ENCODE assay signal across 20 cellular contexts in the genomic region with DNA sequence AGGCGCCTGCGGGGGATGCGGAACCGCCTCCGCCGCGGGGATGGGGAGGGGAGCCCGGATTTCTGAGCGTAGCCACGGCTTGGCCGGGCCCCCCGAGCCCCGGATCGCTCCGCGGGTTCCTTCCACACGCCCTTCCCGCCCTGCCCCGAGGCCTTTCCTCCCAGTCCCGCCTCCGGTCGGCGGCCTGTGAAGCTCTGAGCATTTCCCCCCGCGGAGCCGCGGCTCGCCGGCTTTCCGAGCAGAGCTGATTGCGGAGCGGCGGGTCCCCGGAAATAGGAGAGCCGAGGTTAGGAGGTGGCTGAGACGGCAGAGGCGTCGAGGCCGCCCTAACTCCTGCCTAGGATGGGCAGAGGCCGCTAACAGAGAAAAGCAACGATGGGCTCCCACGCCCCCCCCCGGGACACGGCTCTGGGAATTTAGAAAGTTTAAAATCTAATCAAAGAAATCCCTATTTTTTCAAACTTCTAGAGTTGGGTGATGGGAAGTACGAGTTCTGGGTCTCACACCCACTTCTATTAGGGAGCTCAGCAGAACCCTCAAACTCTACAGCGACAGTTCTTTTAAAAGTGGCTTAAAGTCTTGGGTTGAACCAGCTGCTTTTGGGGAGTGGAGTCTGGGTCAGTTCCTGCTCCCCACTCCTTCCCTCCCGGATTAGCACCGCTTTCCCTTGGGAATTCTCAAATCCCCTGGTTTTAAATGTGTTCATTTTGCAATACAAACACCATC. TPM values are rescaled to one million over a fixed set of nuclear protein-coding genes. Genes with fewer than 3 reads are reported as not detected.
DNase-seq lines count a peak whose midpoint lies in the region; ATAC-seq and TF ChIP-seq lines count a peak whose summit lies in the region.
"Had no signal": no experiment of that assay in that cellular context is flagged by ENCODE, and none has a peak within 500 bp of the region (broad histone marks: within the 10 kb centered on the region; RNA-seq: fewer than 3 reads in every experiment).

No MANE protein-coding gene starts in this region.

- TF ChIP-seq CTCF in activated CD8-positive, alpha-beta T cell treated with anti-CD3 and anti-CD28 coated beads for 36 hours (IDR thresholded peaks at IDR 0.05), result no peak

- peaks cover 72% of the 10 kb centered on the region for H3K27me3 Mint-ChIP-seq in T-helper 2 cell treated with Interferon-gamma antibody and Interleukin-4, amounts not matched to agents 5 μg/mL and 100 μg/mL, for 36 hours (ENCODE audit: low read depth)
- H3K27me3 Mint-ChIP-seq in activated CD8-positive, alpha-beta T cell treated with anti-CD3 and anti-CD28 coated beads for 36 hours, result peaks cover 56% of the 10 kb centered on the region

- peak overlapping the region; percentile 36 for H3K27ac Mint-ChIP-seq in T-helper 2 cell treated with Interferon-gamma antibody and Interleukin-4, amounts not matched to agents 5 μg/mL and 100 μg/mL, for 36 hours
- H3K27ac Mint-ChIP-seq in activated CD8-positive, alpha-beta T cell treated with anti-CD3 and anti-CD28 coated beads for 36 hours, result no peak overlapping the region
- no peak overlapping the region for H3K27ac Mint-ChIP-seq in stimulated activated effector memory CD8-positive, alpha-beta T cell treated with anti-CD3 and anti-CD28 coated beads, Interleukin-12 subunit alpha, Interleukin-12 subunit beta, amount 100 ng/mL, for 72 hours

- no peak for ATAC-seq in activated CD8-positive, alpha-beta T cell treated with anti-CD3 and anti-CD28 coated beads for 36 hours
- ATAC-seq in stimulated activated effector memory CD8-positive, alpha-beta T cell treated with anti-CD3 and anti-CD28 coated beads, Interleukin-12 subunit alpha, Interleukin-12 subunit beta, amount 100 ng/mL, for 72 hours, result no peak
- ATAC-seq: upper lobe of right lung had no signal

- peaks cover 0 to 75% (median 39%) of the 10 kb centered on the region in 11 experiments; a peak in 18 of 22 replicates for H4K20me1 ChIP-seq in BLaER1 treated with 17β-estradiol and CSF1 and Interleukin-3, amounts not matched to agents 10 nM and 100 nM

- 1 to 2% methylated on average over 18 to 27 of the region's 48 CpGs for WGBS in mesodermal cell (ENCODE audit: insufficient coverage in 2 of 2), 2 experiments

- CTCF ChIA-PET in activated CD8-positive, alpha-beta T cell treated with anti-CD3 and anti-CD28 coated beads for 36 hours (lab: Charles Lee), result no interaction called here

- intact Hi-C loops in activated CD8-positive, alpha-beta T cell treated with anti-CD3 and anti-CD28 coated beads for 36 hours (cut with micrococcal nuclease), result loop anchor here (10.0 kb wide), 1 partner anchor 1718 kb away; a partner anchor contains a TSS

- peaks cover 15 to 37% (median 27%) of the 10 kb centered on the region in 11 experiments for H3K9me3 ChIP-seq in BLaER1 treated with 17β-estradiol and CSF1 and Interleukin-3, amounts not matched to agents 10 nM and 100 nM (replicated peaks in 1 of 11)
- H3K9me3 ChIP-seq in mesodermal cell (ENCODE audit: control insufficient read depth, low read length), result no peaks in the 10 kb centered on the region
- H3K9me3 ChIP-seq: upper lobe of right lung had no signal

- POLR2A ChIA-PET in activated CD8-positive, alpha-beta T cell treated with anti-CD3 and anti-CD28 coated beads for 36 hours (lab: Charles Lee), result no interaction called here

- peak overlapping the region in 3 of 10 experiments; percentile 17 to 33 (median 31); a peak in 5 of 20 replicates for H3K4me3 ChIP-seq in BLaER1 treated with 17β-estradiol and CSF1 and Interleukin-3, amounts not matched to agents 10 nM and 100 nM
- H3K4me3 ChIP-seq in mesodermal cell (ENCODE audit: extremely low read depth, insufficient read depth, low read length, poor library complexity, severe bottlenecking), result peak overlapping the region; percentile 5
- H3K4me3 ChIP-seq: upper lobe of right lung had no signal

- no peak for DNase-seq in T-helper 2 cell treated with Interferon-gamma antibody and Interleukin-4, amounts not matched to agents 5 μg/mL and 100 μg/mL, for 36 hours (ENCODE audit: low spot score)
- DNase-seq in T-helper 2 cell (no peak), NCI-H2081 treated with DMSO at 0.1 percent for 48 hours (lab: John Stamatoyannopoulos, UW) (no peak)
- peak; percentile 23 for DNase-seq in activated CD8-positive, alpha-beta T cell treated with anti-CD3 and anti-CD28 coated beads for 36 hours
- no peak for DNase-seq in stimulated activated effector memory CD8-positive, alpha-beta T cell treated with anti-CD3 and anti-CD28 coated beads, Interleukin-12 subunit alpha, Interleukin-12 subunit beta, amount 100 ng/mL, for 72 hours (ENCODE audit: low spot score in 2 of 2)
- no peak for DNase-seq in NK-92 treated with Interleukin-12 subunit alpha and Interleukin-12 subunit beta, amount 100 ng/mL, for 24 hours (lab: John Stamatoyannopoulos, UW)
- DNase-seq: aorta, head of caudate nucleus, Karpas-422, NCI-H2029 treated with DMSO at 0.1 percent for 48 hours, NCI-H524 treated with DMSO at 0.1 percent for 48 hours, OCI-M1, upper lobe of right lung had no signal

- no peak overlapping the region for H3K27ac ChIP-seq in BLaER1 treated with 17β-estradiol and CSF1 and Interleukin-3, amounts not matched to agents 10 nM and 100 nM
- no peak overlapping the region for H3K27ac ChIP-seq in mesodermal cell (ENCODE audit: low read depth, low read length, severe bottlenecking)
- H3K27ac ChIP-seq: parathyroid adenoma, upper lobe of right lung had no signal

- H3K9ac ChIP-seq in BLaER1 treated with 17β-estradiol and CSF1 and Interleukin-3, amounts not matched to agents 10 nM and 100 nM, result no peak overlapping the region
- H3K9ac ChIP-seq: parathyroid adenoma had no signal

- peaks cover 4% of the 10 kb centered on the region for H3K4me1 Mint-ChIP-seq in T-helper 2 cell treated with Interferon-gamma antibody and Interleukin-4, amounts not matched to agents 5 μg/mL and 100 μg/mL, for 36 hours (ENCODE audit: low read depth)
- H3K4me1 Mint-ChIP-seq in activated CD8-positive, alpha-beta T cell treated with anti-CD3 and anti-CD28 coated beads for 36 hours (ENCODE audit: low read depth), result peaks cover 6% of the 10 kb centered on the region
- peaks cover 11% of the 10 kb centered on the region for H3K4me1 Mint-ChIP-seq in stimulated activated effector memory CD8-positive, alpha-beta T cell treated with anti-CD3 and anti-CD28 coated beads, Interleukin-12 subunit alpha, Interleukin-12 subunit beta, amount 100 ng/mL, for 72 hours

- H3K9me3 Mint-ChIP-seq in T-helper 2 cell treated with Interferon-gamma antibody and Interleukin-4, amounts not matched to agents 5 μg/mL and 100 μg/mL, for 36 hours, result no peaks in the 10 kb centered on the region
- H3K9me3 Mint-ChIP-seq in activated CD8-positive, alpha-beta T cell treated with anti-CD3 and anti-CD28 coated beads for 36 hours, result no peaks in the 10 kb centered on the region
- no peaks in the 10 kb centered on the region for H3K9me3 Mint-ChIP-seq in stimulated activated effector memory CD8-positive, alpha-beta T cell treated with anti-CD3 and anti-CD28 coated beads, Interleukin-12 subunit alpha, Interleukin-12 subunit beta, amount 100 ng/mL, for 72 hours

- H3K4me2 ChIP-seq in BLaER1 treated with 17β-estradiol and CSF1 and Interleukin-3, amounts not matched to agents 10 nM and 100 nM, result peak overlapping the region in 9 of 11 experiments; percentile 7 to 78 (median 51); a peak in 11 of 22 replicates

- peaks cover 98 to 100% (median 99%) of the 10 kb centered on the region in 11 experiments for H3K27me3 ChIP-seq in BLaER1 treated with 17β-estradiol and CSF1 and Interleukin-3, amounts not matched to agents 10 nM and 100 nM

- H3K4me3 Mint-ChIP-seq in T-helper 2 cell treated with Interferon-gamma antibody and Interleukin-4, amounts not matched to agents 5 μg/mL and 100 μg/mL, for 36 hours, result no peak overlapping the region
- no peak overlapping the region for H3K4me3 Mint-ChIP-seq in activated CD8-positive, alpha-beta T cell treated with anti-CD3 and anti-CD28 coated beads for 36 hours
- no peak overlapping the region for H3K4me3 Mint-ChIP-seq in stimulated activated effector memory CD8-positive, alpha-beta T cell treated with anti-CD3 and anti-CD28 coated beads, Interleukin-12 subunit alpha, Interleukin-12 subunit beta, amount 100 ng/mL, for 72 hours

- H3K36me3 Mint-ChIP-seq in T-helper 2 cell treated with Interferon-gamma antibody and Interleukin-4, amounts not matched to agents 5 μg/mL and 100 μg/mL, for 36 hours (ENCODE audit: low read depth), result peaks cover 2% of the 10 kb centered on the region
- no peaks in the 10 kb centered on the region for H3K36me3 Mint-ChIP-seq in activated CD8-positive, alpha-beta T cell treated with anti-CD3 and anti-CD28 coated beads for 36 hours (ENCODE audit: low read depth)
- H3K36me3 Mint-ChIP-seq in stimulated activated effector memory CD8-positive, alpha-beta T cell treated with anti-CD3 and anti-CD28 coated beads, Interleukin-12 subunit alpha, Interleukin-12 subunit beta, amount 100 ng/mL, for 72 hours, result peaks cover 4% of the 10 kb centered on the region

- no peaks in the 10 kb centered on the region for H3K36me3 ChIP-seq in BLaER1 treated with 17β-estradiol and CSF1 and Interleukin-3, amounts not matched to agents 10 nM and 100 nM
- H3K36me3 ChIP-seq in mesodermal cell (ENCODE audit: control insufficient read depth, insufficient read depth, low read length), result no peaks in the 10 kb centered on the region
- H3K36me3 ChIP-seq: upper lobe of right lung had no signal

- peaks cover 22 to 38% (median 33%) of the 10 kb centered on the region in 10 experiments for H3K4me1 ChIP-seq in BLaER1 treated with 17β-estradiol and CSF1 and Interleukin-3, amounts not matched to agents 10 nM and 100 nM
- H3K4me1 ChIP-seq in mesodermal cell (ENCODE audit: control insufficient read depth, insufficient read depth, low read length, poor library complexity, severe bottlenecking), result peaks cover 5% of the 10 kb centered on the region
- H3K4me1 ChIP-seq: parathyroid adenoma had no signal

RNA-seq across cellular contexts. Expression of a gene that starts 5.9 kb away (rescaled TPM):
- total RNA-seq in activated CD8-positive, alpha-beta T cell treated with anti-CD3 and anti-CD28 coated beads for 36 hours, result not detected
- polyA plus RNA-seq in mesodermal cell (2013, experiment 1 of 2), result 0.44 TPM
- 0.20 TPM for polyA plus RNA-seq in mesodermal cell (2013, experiment 2 of 2)
- total RNA-seq: A172; aorta; fibroblast of lung; T-helper 1 cell treated with Interleukin-12 subunit alpha and Interleukin-12 subunit beta and Interleukin-4 antibody, amounts not matched to agents 30 ng/mL and 1 ng/mL, for 36 hours; upper lobe of right lung had no signal
- polyA plus RNA-seq: aorta, BJ, fibroblast of lung had no signal
